Comparison of ENCODE assay signal across 13 cellular contexts in genomic region chr2:213306320-213306942, GRCh38. TPM values are rescaled to one million over a fixed set of nuclear protein-coding genes. Genes with fewer than 3 reads are reported as not detected.
DNase-seq lines count a peak whose midpoint lies in the region; ATAC-seq and TF ChIP-seq lines count a peak whose summit lies in the region.
"Had no signal": no experiment of that assay in that cellular context is flagged by ENCODE, and none has a peak within 500 bp of the region (broad histone marks: within the 10 kb centered on the region; RNA-seq: fewer than 3 reads in every experiment).

No MANE protein-coding gene starts in this region.

- H3K4me2 ChIP-seq in smooth muscle cell, result no peak overlapping the region

- H3K27me3 Mint-ChIP-seq in endodermal cell (ENCODE audit: insufficient read depth), result no peaks in the 10 kb centered on the region
- H3K27me3 Mint-ChIP-seq: activated T-helper 17 cell treated with anti-CD3 and anti-CD28 coated beads, Interleukin-2, amount 50 U/mL, for 72 hours; stimulated activated naive CD8-positive, alpha-beta T cell treated with anti-CD3 and anti-CD28 coated beads, Interleukin-15, amount 100 ng/mL, for 72 hours had no signal

- 92 to 100% methylated on average over 1 to 3 of the region's 3 CpGs for WGBS in endodermal cell (ENCODE audit: insufficient coverage in 1 of 2, insufficient read length in 1 of 2), 2 experiments
- WGBS in gastroesophageal sphincter (ENCODE audit: low coverage in 1 of 2), 2 donors, result 40 to 70% methylated on average over 1 to 3 of the region's 3 CpGs
- 84% methylated on average over 3 of the region's 3 CpGs for WGBS in smooth muscle cell (ENCODE audit: low lambda C conversion rate)

- TF ChIP-seq CTCF in right atrium auricular region (IDR thresholded peaks at IDR 0.05) (no peak), endodermal cell (conservative IDR thresholded peaks at IDR 0.05) (no peak), gastroesophageal sphincter (IDR thresholded peaks at IDR 0.05) (no peak), smooth muscle cell (IDR thresholded peaks at IDR 0.05; ENCODE audit: borderline replicate concordance, insufficient read depth, poor library complexity, severe bottlenecking) (no peak)

- H3K4me1 ChIP-seq in right atrium auricular region (no peaks in the 10 kb centered on the region), endodermal cell (ENCODE audit: control insufficient read depth, insufficient read depth, low read length) (no peaks in the 10 kb centered on the region), gastroesophageal sphincter (peaks cover 0 to 5% (median 0%) of the 10 kb centered on the region in 3 donors), smooth muscle cell (ENCODE audit: low read depth) (no peaks in the 10 kb centered on the region)
- H3K4me1 ChIP-seq: BE2C had no signal

- H3K4me3 ChIP-seq in right atrium auricular region (no peak overlapping the region), endodermal cell (ENCODE audit: low read length) (no peak overlapping the region), gastroesophageal sphincter (no peak overlapping the region), smooth muscle cell (no peak overlapping the region)

- DNase-seq in Right ventricle myocardium superior (peak; percentile 46), right atrium auricular region (ENCODE audit: low spot score) (no peak), astrocyte of the hippocampus (ENCODE audit: low read depth, low spot score) (peak; percentile 62), iris pigment epithelial cell (ENCODE audit: low read depth) (peak; percentile 85), endodermal cell (no peak), smooth muscle cell (lab: John Stamatoyannopoulos, UW; ENCODE audit: unreplicated experiment) (no peak)
- DNase-seq: activated CD4-positive, CD25-positive, alpha-beta regulatory T cell; BE2C; PC-3; stimulated activated naive CD8-positive, alpha-beta T cell treated with anti-CD3 and anti-CD28 coated beads, Interleukin-15, amount 100 ng/mL, for 72 hours had no signal

- no peaks in the 10 kb centered on the region for H3F3A ChIP-seq in smooth muscle cell (ENCODE audit: low read depth)

- no peak for TF ChIP-seq POLR2A in gastroesophageal sphincter (IDR thresholded peaks at IDR 0.05)

- peaks cover 16 to 28% of the 10 kb centered on the region in 2 donors for H3K9me3 ChIP-seq in right atrium auricular region
- peaks cover 39% of the 10 kb centered on the region for H3K9me3 ChIP-seq in endodermal cell (ENCODE audit: control insufficient read depth, low read length)
- H3K9me3 ChIP-seq in gastroesophageal sphincter, result peaks cover 0 to 28% (median 6%) of the 10 kb centered on the region in 3 donors
- peaks cover 25% of the 10 kb centered on the region for H3K9me3 ChIP-seq in smooth muscle cell (replicated peaks; ENCODE audit: low read depth)

- no peaks in the 10 kb centered on the region for H3K27me3 ChIP-seq in right atrium auricular region
- H3K27me3 ChIP-seq in endodermal cell (ENCODE audit: control insufficient read depth, insufficient read depth, low read length, poor library complexity, severe bottlenecking), result no peaks in the 10 kb centered on the region
- H3K27me3 ChIP-seq in gastroesophageal sphincter, result no peaks in the 10 kb centered on the region
- no peaks in the 10 kb centered on the region for H3K27me3 ChIP-seq in smooth muscle cell (ENCODE audit: low read depth)
- H3K27me3 ChIP-seq: BE2C had no signal

- no peaks in the 10 kb centered on the region for H3K79me2 ChIP-seq in smooth muscle cell (ENCODE audit: low read depth)

- peaks cover 36% of the 10 kb centered on the region for H3K9me3 Mint-ChIP-seq in endodermal cell

- H3K36me3 Mint-ChIP-seq in endodermal cell (ENCODE audit: low read depth), result peaks cover 71% of the 10 kb centered on the region

- H3K9ac ChIP-seq in endodermal cell (ENCODE audit: extremely low read depth, low read length, poor library complexity, severe bottlenecking) (no peak overlapping the region), smooth muscle cell (ENCODE audit: low read depth) (no peak overlapping the region)

- H3K27ac Mint-ChIP-seq in endodermal cell, result no peak overlapping the region
- H3K27ac Mint-ChIP-seq: activated T-helper 17 cell treated with anti-CD3 and anti-CD28 coated beads, Interleukin-2, amount 50 U/mL, for 72 hours; stimulated activated naive CD8-positive, alpha-beta T cell treated with anti-CD3 and anti-CD28 coated beads, Interleukin-15, amount 100 ng/mL, for 72 hours had no signal

- peaks cover 8% of the 10 kb centered on the region for H3K36me3 ChIP-seq in right atrium auricular region
- peaks cover 60% of the 10 kb centered on the region for H3K36me3 ChIP-seq in endodermal cell (ENCODE audit: control insufficient read depth, insufficient read depth, low read length)
- peaks cover 0 to 61% of the 10 kb centered on the region in 2 donors for H3K36me3 ChIP-seq in gastroesophageal sphincter
- peaks cover 35% of the 10 kb centered on the region for H3K36me3 ChIP-seq in smooth muscle cell (ENCODE audit: low read depth)

- no peak overlapping the region for H3K27ac ChIP-seq in right atrium auricular region
- no peak overlapping the region for H3K27ac ChIP-seq in endodermal cell (ENCODE audit: low read depth, low read length)
- H3K27ac ChIP-seq in gastroesophageal sphincter, result no peak overlapping the region
- no peak overlapping the region for H3K27ac ChIP-seq in smooth muscle cell (ENCODE audit: low read depth)

- intact Hi-C loops in Right ventricle myocardium superior (cut with DNase I), result no loop called here

- TF ChIP-seq EP300 in gastroesophageal sphincter (IDR thresholded peaks at IDR 0.05), result no peak

- no peak overlapping the region for H3K4me3 Mint-ChIP-seq in endodermal cell
- H3K4me3 Mint-ChIP-seq: activated T-helper 17 cell treated with anti-CD3 and anti-CD28 coated beads, Interleukin-2, amount 50 U/mL, for 72 hours; stimulated activated naive CD8-positive, alpha-beta T cell treated with anti-CD3 and anti-CD28 coated beads, Interleukin-15, amount 100 ng/mL, for 72 hours had no signal

- H3K4me1 Mint-ChIP-seq in endodermal cell, result no peaks in the 10 kb centered on the region
- H3K4me1 Mint-ChIP-seq: activated T-helper 17 cell treated with anti-CD3 and anti-CD28 coated beads, Interleukin-2, amount 50 U/mL, for 72 hours; stimulated activated naive CD8-positive, alpha-beta T cell treated with anti-CD3 and anti-CD28 coated beads, Interleukin-15, amount 100 ng/mL, for 72 hours had no signal

- no peaks in the 10 kb centered on the region for H4K20me1 ChIP-seq in smooth muscle cell (ENCODE audit: low read depth)

- ATAC-seq in Right ventricle myocardium superior (ENCODE audit: poor library complexity) (peak; percentile 86), HG03469 (IDR thresholded peaks at IDR 0.05; ENCODE audit: unreplicated experiment) (no peak), gastroesophageal sphincter (no peak)
- ATAC-seq: activated T-helper 17 cell treated with anti-CD3 and anti-CD28 coated beads, Interleukin-2, amount 50 U/mL, for 72 hours; PC-3; stimulated activated naive CD8-positive, alpha-beta T cell treated with anti-CD3 and anti-CD28 coated beads, Interleukin-15, amount 100 ng/mL, for 72 hours had no signal

- H2AFZ ChIP-seq in smooth muscle cell (ENCODE audit: low read depth), result no peak overlapping the region

RNA-seq across cellular contexts. Expression of gene SPAG16, which starts 22.2 kb away (rescaled TPM):
- total RNA-seq in Right ventricle myocardium superior (17.8 TPM), right atrium auricular region (10 to 100 TPM; 17.3 to 18.3 TPM), endodermal cell (10 to 100 TPM; 27.8 to 38.2 TPM), gastroesophageal sphincter (10 to 100 TPM; 28.9 to 39.8 (median 36.7) TPM), smooth muscle cell (40.6 and 51.4 TPM in 2 replicates)
- 38.1 TPM for polyA plus RNA-seq in endodermal cell (2013, experiment 1 of 2)
- 33.2 TPM for polyA plus RNA-seq in endodermal cell (2013, experiment 2 of 2)
- 32.1 and 32.6 TPM in 2 replicates for polyA plus RNA-seq in smooth muscle cell

Comparison
In these comparisons a context has a peak if more than half of its experiments do, and no peak if none do; other contexts are left out.
1. DNase-seq: peak in Right ventricle myocardium superior (single experiment), astrocyte of the hippocampus (single experiment) and iris pigment epithelial cell (single experiment); none in right atrium auricular region (single experiment), endodermal cell (single experiment) and smooth muscle cell (single experiment).